1 cellular context compared by ENCODE assay signal in the genomic region with DNA sequence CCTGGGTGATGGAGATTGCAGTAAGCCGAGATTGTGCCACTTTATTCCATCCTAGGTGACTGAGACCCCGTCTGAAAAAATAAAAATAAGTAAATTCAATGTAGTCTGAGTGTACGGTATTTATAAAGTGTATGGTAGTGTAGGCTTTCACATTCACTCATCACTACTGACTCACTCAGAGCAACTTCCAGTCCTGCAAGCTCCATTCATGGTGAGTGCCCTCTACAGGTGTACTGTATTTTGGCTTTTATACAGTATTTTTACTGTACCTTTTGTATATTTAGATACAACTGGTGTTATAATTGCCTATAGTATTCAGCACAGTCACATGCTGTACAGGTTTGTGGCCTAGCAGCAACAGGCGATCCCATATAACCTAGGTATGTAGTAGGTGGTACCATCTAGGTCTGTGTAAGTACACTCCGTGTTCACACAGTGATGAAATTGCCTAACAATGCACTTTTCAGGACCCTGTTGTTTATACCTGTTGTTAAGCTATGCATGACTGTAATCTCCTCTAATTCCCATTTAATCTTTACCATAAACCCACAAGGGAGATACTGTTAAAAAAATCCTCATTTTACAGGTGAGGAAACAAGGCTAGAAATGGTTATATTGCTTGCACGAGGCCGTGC.
TF ChIP-seq lines count a peak whose summit lies in the region.

No MANE protein-coding gene starts in this region.

TF ChIP-seq in K562, 482 proteins besides CTCF, POLR2A, EP300 and RAD21:
- TF ChIP-seq MEIS2 (IDR thresholded peaks at IDR 0.05; ENCODE audit: partially characterized antibody): peak; percentile 4
- no peak for TF ChIP-seq HOMEZ (CRISPR knock-in tag; IDR thresholded peaks at IDR 0.05)
- no peak for TF ChIP-seq TSC22D4 (tag; IDR thresholded peaks at IDR 0.05)
- no peak for TF ChIP-seq HDAC8 (tag; IDR thresholded peaks at IDR 0.05)
- TF ChIP-seq, protein P1, sequence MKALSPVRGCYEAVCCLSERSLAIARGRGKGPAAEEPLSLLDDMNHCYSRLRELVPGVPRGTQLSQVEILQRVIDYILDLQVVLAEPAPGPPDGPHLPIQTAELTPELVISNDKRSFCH (CRISPR knock-in tag; IDR thresholded peaks at IDR 0.05): no peak
- TF ChIP-seq, protein P1 (tag; IDR thresholded peaks at IDR 0.05): no peak
- no peak for TF ChIP-seq DPF2 (IDR thresholded peaks at IDR 0.05)
- TF ChIP-seq ZNF217 (CRISPR knock-in tag; IDR thresholded peaks at IDR 0.05): no peak
- no peak for TF ChIP-seq PKNOX1 (IDR thresholded peaks at IDR 0.05)
TF ChIP-seq in K562: peak in this region for 1.
